ENCODE assay signal across 26 cellular contexts in the genomic region with DNA sequence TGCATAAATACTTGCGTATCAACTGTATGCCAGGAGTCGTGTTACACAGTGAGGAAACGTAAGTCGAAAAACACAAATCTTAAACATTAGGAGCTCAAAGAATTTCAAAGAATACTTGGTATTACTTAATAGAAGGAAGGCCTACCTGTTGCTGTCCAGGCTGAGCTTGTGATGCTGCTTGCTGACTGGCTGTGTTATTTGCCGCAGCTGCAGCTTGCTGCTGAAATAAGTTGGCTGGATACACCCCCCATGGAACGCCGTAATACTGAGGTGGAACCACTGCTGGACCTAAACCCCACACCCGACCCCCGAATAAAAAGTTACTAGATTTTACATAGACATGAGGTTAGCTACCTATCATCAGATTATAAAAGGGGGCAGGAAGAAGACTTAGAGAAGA.
"Had no signal": no experiment of that assay in that cellular context is flagged by ENCODE, and none has a peak within 500 bp of the region (broad histone marks: within the 10 kb centered on the region; RNA-seq: fewer than 3 reads in every experiment).

No MANE protein-coding gene starts in this region.

- DNase-seq: islet precursor cell; left ventricle myocardium inferior; mesendoderm; naive B cell; nucleus accumbens; pancreas; retina; right cardiac atrium; sigmoid colon; small intestine; spleen; stimulated activated CD4-positive, alpha-beta T cell treated with anti-CD3 and anti-CD28 coated beads, Interleukin-4, amount 100 ng/mL, for 24 hours; stimulated activated naive CD8-positive, alpha-beta T cell treated with anti-CD3 and anti-CD28 coated beads, Interleukin-15, Interleukin-2, amounts not matched to agents 100 U/mL and 50 U/mL, for 24 hours; stomach; testis; thyroid gland; transverse colon; upper lobe of left lung had no signal

- H3K27me3 Mint-ChIP-seq: naive B cell; natural killer cell treated with Interleukin-12 subunit alpha and Interleukin-12 subunit beta and Interleukin-15 and Interleukin-18, amount 100 ng/mL, for 72 hours had no signal

- H3K9me3 ChIP-seq: left ventricle myocardium inferior, pancreas, prostate gland, sigmoid colon, spleen, stomach, testis, thyroid gland, transverse colon, upper lobe of left lung, vagina had no signal

- H3K4me1 ChIP-seq: prostate gland, testis, thyroid gland had no signal

- H3K4me3 Mint-ChIP-seq: mesothelial cell of epicardium; naive B cell; natural killer cell treated with Interleukin-12 subunit alpha and Interleukin-12 subunit beta and Interleukin-15 and Interleukin-18, amount 100 ng/mL, for 72 hours; neural crest cell; stimulated activated effector memory CD8-positive, alpha-beta T cell treated with anti-CD3 and anti-CD28 coated beads, Interleukin-12 subunit alpha, Interleukin-12 subunit beta, amount 100 ng/mL, for 72 hours had no signal

- H3K27ac Mint-ChIP-seq: stimulated activated effector memory CD8-positive, alpha-beta T cell treated with anti-CD3 and anti-CD28 coated beads, Interleukin-12 subunit alpha, Interleukin-12 subunit beta, amount 100 ng/mL, for 72 hours had no signal

- ATAC-seq: natural killer cell treated with Interleukin-12 subunit alpha and Interleukin-12 subunit beta and Interleukin-15 and Interleukin-18, amount 100 ng/mL, for 72 hours; pancreas; right cardiac atrium; stimulated activated effector memory CD8-positive, alpha-beta T cell treated with anti-CD3 and anti-CD28 coated beads, Interleukin-12 subunit alpha, Interleukin-12 subunit beta, amount 100 ng/mL, for 72 hours; stimulated activated naive CD8-positive, alpha-beta T cell treated with anti-CD3 and anti-CD28 coated beads, Interleukin-15, Interleukin-2, amounts not matched to agents 100 U/mL and 50 U/mL, for 24 hours had no signal

- H3K36me3 Mint-ChIP-seq: stimulated activated effector memory CD8-positive, alpha-beta T cell treated with anti-CD3 and anti-CD28 coated beads, Interleukin-12 subunit alpha, Interleukin-12 subunit beta, amount 100 ng/mL, for 72 hours had no signal

- H3K27ac ChIP-seq: hepatocyte, left ventricle myocardium inferior, pancreas, prostate gland, sigmoid colon, spleen, stomach, testis, thyroid gland, transverse colon, upper lobe of left lung, vagina had no signal

- H3K36me3 ChIP-seq: prostate gland had no signal

- H3K9me3 Mint-ChIP-seq: mesothelial cell of epicardium; naive B cell; natural killer cell treated with Interleukin-12 subunit alpha and Interleukin-12 subunit beta and Interleukin-15 and Interleukin-18, amount 100 ng/mL, for 72 hours; neural crest cell; stimulated activated effector memory CD8-positive, alpha-beta T cell treated with anti-CD3 and anti-CD28 coated beads, Interleukin-12 subunit alpha, Interleukin-12 subunit beta, amount 100 ng/mL, for 72 hours had no signal

- H3K4me3 ChIP-seq: hepatocyte, left ventricle myocardium inferior, lung, pancreas, prostate gland, sigmoid colon, spleen, stomach, testis, thyroid gland, transverse colon, upper lobe of left lung, vagina had no signal
